Comparison of ENCODE assay signal across 2 cellular contexts in genomic region chr19:55650602-55651230, GRCh38.
TF ChIP-seq lines count a peak whose summit lies in the region.

No MANE protein-coding gene starts in this region.

TF ChIP-seq in SK-N-SH, 30 proteins besides CTCF, POLR2A, EP300 and RAD21:
- TF ChIP-seq ZBTB33 (IDR thresholded peaks at IDR 0.05; ENCODE audit: borderline replicate concordance, low read depth) (no peak), JUND (IDR thresholded peaks at IDR 0.05) (no peak), REST (IDR thresholded peaks at IDR 0.05; ENCODE audit: low read depth, low read length) (no peak), TEAD4 (IDR thresholded peaks at IDR 0.05; ENCODE audit: borderline replicate concordance, insufficient read depth) (no peak)
TF ChIP-seq in SK-N-SH: peak in this region for 0.

TF ChIP-seq in SK-N-SH treated with all-trans-retinoic acid at 6 μM for 48 hours, 23 proteins besides CTCF, POLR2A, EP300 and RAD21:
- TF ChIP-seq PPARA (CRISPR knock-in tag; IDR thresholded peaks at IDR 0.05; ENCODE audit: borderline replicate concordance), result no peak
- TF ChIP-seq TOX (CRISPR knock-in tag; IDR thresholded peaks at IDR 0.05; ENCODE audit: borderline replicate concordance), result no peak
- no peak for TF ChIP-seq TSHZ2 (CRISPR knock-in tag; IDR thresholded peaks at IDR 0.05)
- TF ChIP-seq ZNF70 (CRISPR knock-in tag; IDR thresholded peaks at IDR 0.05), result no peak
- no peak for TF ChIP-seq PATZ1 (CRISPR knock-in tag; IDR thresholded peaks at IDR 0.05; ENCODE audit: borderline replicate concordance)
- TF ChIP-seq, protein P1, sequence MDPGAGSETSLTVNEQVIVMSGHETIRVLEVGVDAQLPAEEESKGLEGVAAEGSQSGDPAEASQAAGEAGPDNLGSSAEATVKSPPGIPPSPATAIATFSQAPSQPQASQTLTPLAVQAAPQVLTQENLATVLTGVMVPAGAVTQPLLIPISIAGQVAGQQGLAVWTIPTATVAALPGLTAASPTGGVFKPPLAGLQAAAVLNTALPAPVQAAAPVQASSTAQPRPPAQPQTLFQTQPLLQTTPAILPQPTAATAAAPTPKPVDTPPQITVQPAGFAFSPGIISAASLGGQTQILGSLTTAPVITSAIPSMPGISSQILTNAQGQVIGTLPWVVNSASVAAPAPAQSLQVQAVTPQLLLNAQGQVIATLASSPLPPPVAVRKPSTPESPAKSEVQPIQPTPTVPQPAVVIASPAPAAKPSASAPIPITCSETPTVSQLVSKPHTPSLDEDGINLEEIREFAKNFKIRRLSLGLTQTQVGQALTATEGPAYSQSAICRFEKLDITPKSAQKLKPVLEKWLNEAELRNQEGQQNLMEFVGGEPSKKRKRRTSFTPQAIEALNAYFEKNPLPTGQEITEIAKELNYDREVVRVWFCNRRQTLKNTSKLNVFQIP (CRISPR knock-in tag; IDR thresholded peaks at IDR 0.05; ENCODE audit: borderline replicate concordance, low read depth), result no peak
- TF ChIP-seq ZFP3 (CRISPR knock-in tag; IDR thresholded peaks at IDR 0.05), result no peak
- no peak for TF ChIP-seq GLIS3 (CRISPR knock-in tag; IDR thresholded peaks at IDR 0.05)
- no peak for TF ChIP-seq CSDC2 (CRISPR knock-in tag; IDR thresholded peaks at IDR 0.05)
- TF ChIP-seq SNAI2 (CRISPR knock-in tag; IDR thresholded peaks at IDR 0.05), result no peak
- TF ChIP-seq TCF4 (CRISPR knock-in tag; IDR thresholded peaks at IDR 0.05; ENCODE audit: borderline replicate concordance), result no peak
- TF ChIP-seq ARNTL (CRISPR knock-in tag; IDR thresholded peaks at IDR 0.05; ENCODE audit: borderline replicate concordance, low read depth), result no peak
- no peak for TF ChIP-seq ZFP30 (CRISPR knock-in tag; IDR thresholded peaks at IDR 0.05)
- no peak for TF ChIP-seq RARB (CRISPR knock-in tag; IDR thresholded peaks at IDR 0.05)
- TF ChIP-seq BACH2 (CRISPR knock-in tag; IDR thresholded peaks at IDR 0.05; ENCODE audit: borderline replicate concordance), result no peak
- no peak for TF ChIP-seq ZC3H10 (CRISPR knock-in tag; IDR thresholded peaks at IDR 0.05)
